Comparison of ENCODE assay signal across 8 cellular contexts in genomic region chr2:177753682-177754475, GRCh38.
A peak's percentile ranks its signal among the peaks of the same experiment; 100 is the strongest.
DNase-seq lines count a peak whose midpoint lies in the region; ATAC-seq, FAIRE-seq and TF ChIP-seq lines count a peak whose summit lies in the region.

No MANE protein-coding gene starts in this region.

- peaks cover 26% of the 10 kb centered on the region for H3K27me3 Mint-ChIP-seq in activated CD8-positive, alpha-beta memory T cell treated with anti-CD3 and anti-CD28 coated beads, Interleukin-2, amount 10 ng/mL, durations not matched to agents 7 days and 5 days

- H3K9ac ChIP-seq in H1 (replicated peaks in 1 of 4; ENCODE audit: extremely low read depth in 1 of 4, low read depth in 3 of 4, low read length in 3 of 4) (no peak overlapping the region), mesenchymal stem cell (ENCODE audit: low read length) (peak overlapping the region; percentile 72)

- no peaks in the 10 kb centered on the region for H3K9me3 Mint-ChIP-seq in activated CD8-positive, alpha-beta memory T cell treated with anti-CD3 and anti-CD28 coated beads, Interleukin-2, amount 10 ng/mL, durations not matched to agents 7 days and 5 days (ENCODE audit: low read depth)

- FAIRE-seq in H1 (lab: Jason Lieb, UNC) = peak; percentile 13

- H3K4me3 Mint-ChIP-seq in activated CD8-positive, alpha-beta memory T cell treated with anti-CD3 and anti-CD28 coated beads, Interleukin-2, amount 10 ng/mL, durations not matched to agents 7 days and 5 days = no peak overlapping the region

- H3K79me1 ChIP-seq in H1 (ENCODE audit: low read depth, low read length) (no peaks in the 10 kb centered on the region), mesenchymal stem cell (replicated peaks; ENCODE audit: low read length, poor library complexity, severe bottlenecking) (no peaks in the 10 kb centered on the region)

- H3K4ac ChIP-seq in H1 (replicated peaks; ENCODE audit: insufficient read length, low read depth, low read length) = no peak overlapping the region
- peak overlapping the region in 1 of 2 experiments; percentile 17 for H3K4ac ChIP-seq in mesenchymal stem cell (ENCODE audit: low read depth in 1 of 2, low read length in 2 of 2)

- H3K4me3 ChIP-seq in H1 (ENCODE audit: extremely low read depth in 1 of 4, insufficient read depth in 2 of 4, low read depth in 3 of 4, low read length in 4 of 4) (no peak overlapping the region), mesenchymal stem cell (ENCODE audit: insufficient read depth in 1 of 2, low read depth in 1 of 2, low read length in 2 of 2) (no peak overlapping the region), upper lobe of left lung (no peak overlapping the region)

- H3K4me2 ChIP-seq in H1 (ENCODE audit: insufficient read depth in 1 of 2, low read depth in 2 of 2, low read length in 2 of 2) (no peak overlapping the region), mesenchymal stem cell (ENCODE audit: low read length, poor library complexity, severe bottlenecking) (no peak overlapping the region)

- peaks cover 3% of the 10 kb centered on the region for H3K4me1 Mint-ChIP-seq in activated CD8-positive, alpha-beta memory T cell treated with anti-CD3 and anti-CD28 coated beads, Interleukin-2, amount 10 ng/mL, durations not matched to agents 7 days and 5 days

- H3K23ac ChIP-seq in H1 (ENCODE audit: insufficient read length) (no peak overlapping the region), mesenchymal stem cell (ENCODE audit: low read length in 2 of 2) (no peak overlapping the region)

- H3K27ac ChIP-seq in H1 (ENCODE audit: low read depth, low read length) = no peak overlapping the region
- H3K27ac ChIP-seq in mesenchymal stem cell (ENCODE audit: low read length, poor library complexity, severe bottlenecking) = no peak overlapping the region
- no peak overlapping the region for H3K27ac ChIP-seq in upper lobe of left lung

- TF ChIP-seq EP300 in H1 (IDR thresholded peaks at IDR 0.05; ENCODE audit: borderline replicate concordance in 1 of 2, low read depth in 2 of 2, low read length in 2 of 2) (no peak), upper lobe of left lung (IDR thresholded peaks at IDR 0.05) (peak in 1 of 4 donors; percentile 6)

- POLR2A ChIA-PET in H1 (lab: Charles Lee; ENCODE audit: partially characterized antibody) = interaction anchor here (1.3 to 1.5 kb wide), 2 partner anchors 9 to 29 kb away, joined by 3 to 4 read pairs; no protein-coding TSS in a partner anchor

- H2AFZ ChIP-seq in H1 (ENCODE audit: low read length) (no peak overlapping the region), mesenchymal stem cell (ENCODE audit: low read depth, low read length) (no peak overlapping the region)

- no peak for TF ChIP-seq CTCF in H1 (IDR thresholded peaks at IDR 0.05; ENCODE audit: control extremely low read depth in 1 of 3, insufficient read depth in 1 of 3, low read depth in 1 of 3, low read length in 3 of 3)
- TF ChIP-seq CTCF in upper lobe of left lung (IDR thresholded peaks at IDR 0.05) = no peak

- H3K27ac Mint-ChIP-seq in activated CD8-positive, alpha-beta memory T cell treated with anti-CD3 and anti-CD28 coated beads, Interleukin-2, amount 10 ng/mL, durations not matched to agents 7 days and 5 days = no peak overlapping the region

- no peak overlapping the region for H4K5ac ChIP-seq in H1 (ENCODE audit: insufficient read length, low read depth, low read length)

- H3K4me1 ChIP-seq in H1 (replicated peaks in 1 of 4; ENCODE audit: control insufficient read depth in 3 of 4, insufficient read depth in 4 of 4, low read length in 3 of 4) (peaks cover 0 to 5% (median 4%) of the 10 kb centered on the region in 4 experiments; a peak in 4 of 7 replicates), mesenchymal stem cell (ENCODE audit: control insufficient read depth, insufficient read depth, low read depth, low read length) (peaks cover 7% of the 10 kb centered on the region), upper lobe of left lung (peaks cover 0 to 4% (median 0%) of the 10 kb centered on the region in 4 donors)

- no peaks in the 10 kb centered on the region for H3K79me2 ChIP-seq in H1 (ENCODE audit: control insufficient read depth in 1 of 2, insufficient read depth in 2 of 2, low read length in 2 of 2)

- no peaks in the 10 kb centered on the region for H3K23me2 ChIP-seq in H1 (ENCODE audit: low read depth, low read length)

- H2BK12ac ChIP-seq in H1 (ENCODE audit: low read depth, low read length) (no peak overlapping the region), mesenchymal stem cell (ENCODE audit: low read length in 2 of 2) (peak overlapping the region in 1 of 2 experiments; percentile 32)

- TF ChIP-seq POLR2A in H1 (IDR thresholded peaks at IDR 0.05; ENCODE audit: control extremely low read depth in 1 of 2, low read depth in 2 of 2, low read length in 2 of 2) (no peak), upper lobe of left lung (IDR thresholded peaks at IDR 0.05) (no peak)

- no peak overlapping the region for H3K56ac ChIP-seq in H1 (replicated peaks; ENCODE audit: insufficient read length, low read depth, low read length)

- no peak for TF ChIP-seq RAD21 in H1 (IDR thresholded peaks at IDR 0.05 in 1 of 2, conservative IDR thresholded peaks at IDR 0.05 in 1 of 2; ENCODE audit: low read depth in 2 of 2, low read length in 2 of 2)

- H2AK5ac ChIP-seq in H1 (ENCODE audit: low read depth, low read length) (no peak overlapping the region), mesenchymal stem cell (ENCODE audit: low read length, severe bottlenecking) (no peak overlapping the region)

- H2BK5ac ChIP-seq in H1 (ENCODE audit: low read depth, low read length) (no peak overlapping the region), mesenchymal stem cell (ENCODE audit: low read depth, low read length, poor library complexity, severe bottlenecking) (no peak overlapping the region)

- peak; percentile 68 to 94 for ATAC-seq in upper lobe of left lung (ENCODE audit: low FRiP score in 2 of 2)
- ATAC-seq in activated CD8-positive, alpha-beta memory T cell treated with anti-CD3 and anti-CD28 coated beads, Interleukin-2, amount 10 ng/mL, durations not matched to agents 7 days and 5 days = no peak
- no peak for ATAC-seq in HG03097 (IDR thresholded peaks at IDR 0.05; ENCODE audit: low FRiP score, unreplicated experiment)

- 84% methylated on average over 5 of the region's 5 CpGs; no CpG with 5 or more reads in 1 of the 2 experiments for WGBS in H1 (ENCODE audit: extremely low coverage in 1 of 2, insufficient coverage in 1 of 2, insufficient read length in 1 of 2, insufficient replicate concordance in 2 of 2, low coverage in 1 of 2, low lambda C conversion rate in 2 of 2, missing lambda C conversion rate in 1 of 2), 2 experiments
- 62% methylated on average over 5 of the region's 5 CpGs for WGBS in mesenchymal stem cell
- WGBS in upper lobe of left lung, 2 donors = 50 to 54% methylated on average over 5 of the region's 5 CpGs

- H2BK15ac ChIP-seq in H1 (ENCODE audit: low read length) (no peak overlapping the region), mesenchymal stem cell (ENCODE audit: low read depth, poor library complexity, severe bottlenecking) (no peak overlapping the region)

- no peak overlapping the region for H2BK20ac ChIP-seq in H1 (ENCODE audit: low read length)

- H4K20me1 ChIP-seq in H1 (replicated peaks in 1 of 2; ENCODE audit: control insufficient read depth in 1 of 2, insufficient read depth in 2 of 2, low read length in 2 of 2) = no peaks in the 10 kb centered on the region

- H4K8ac ChIP-seq in H1 (ENCODE audit: extremely low read depth, insufficient read depth, low read length) (no peak overlapping the region), mesenchymal stem cell (ENCODE audit: low read length) (no peak overlapping the region)

- H3K36me3 ChIP-seq in H1 (ENCODE audit: control insufficient read depth in 2 of 4, insufficient read depth in 4 of 4, low read length in 3 of 4) = no peaks in the 10 kb centered on the region
- no peaks in the 10 kb centered on the region for H3K36me3 ChIP-seq in mesenchymal stem cell (ENCODE audit: control insufficient read depth in 1 of 2, insufficient read depth in 2 of 2, low read depth in 1 of 2, low read length in 2 of 2)
- H3K36me3 ChIP-seq in upper lobe of left lung = no peaks in the 10 kb centered on the region

- CTCF ChIA-PET in H1 (lab: Charles Lee; ENCODE audit: partially characterized antibody) = interaction anchor here (1.0 to 3.1 kb wide), 6 partner anchors 9 to 606 kb away, joined by 3 to 19 read pairs (median 4); no protein-coding TSS in a partner anchor
- CTCF ChIA-PET in activated CD8-positive, alpha-beta memory T cell treated with anti-CD3 and anti-CD28 coated beads, Interleukin-2, amount 10 ng/mL, durations not matched to agents 7 days and 5 days (lab: Charles Lee) = interaction anchor here (1.7 kb wide), 1 partner anchor 10 kb away, joined by 9 read pairs; no protein-coding TSS in a partner anchor

- H3K14ac ChIP-seq in H1 (ENCODE audit: insufficient read length) (no peak overlapping the region), mesenchymal stem cell (ENCODE audit: low read length in 2 of 2) (no peak overlapping the region)

- H4K91ac ChIP-seq in H1 (replicated peaks; ENCODE audit: insufficient read length, low read length) (no peak overlapping the region), mesenchymal stem cell (ENCODE audit: low read length) (no peak overlapping the region)

- H3K27me3 ChIP-seq in H1 (replicated peaks in 1 of 4; ENCODE audit: control insufficient read depth in 3 of 4, extremely low read depth in 1 of 4, insufficient read depth in 3 of 4, low read length in 3 of 4) (no peaks in the 10 kb centered on the region), mesenchymal stem cell (ENCODE audit: control insufficient read depth in 1 of 2, insufficient read depth in 1 of 2, low read length in 2 of 2) (no peaks in the 10 kb centered on the region), upper lobe of left lung (no peaks in the 10 kb centered on the region)

- DNase-seq in activated CD4-positive, alpha-beta T cell treated with anti-CD3 and anti-CD28 coated beads, Interleukin-2, amount 50 U/mL, for 1 hour = peak; percentile 20
- DNase-seq in activated CD4-positive, alpha-beta T cell treated with anti-CD3 and anti-CD28 coated beads for 1 hour = no peak
- DNase-seq in NCI-H82 treated with DMSO at 0.1 percent for 48 hours (lab: John Stamatoyannopoulos, UW; ENCODE audit: unreplicated experiment) (peak; percentile 96), H1 (ENCODE audit: low read depth in 1 of 2, low spot score in 2 of 2) (no peak), mesenchymal stem cell (peak; percentile 99), upper lobe of left lung (peak in 1 of 2 donors; percentile 55)
- DNase-seq in activated CD8-positive, alpha-beta memory T cell treated with anti-CD3 and anti-CD28 coated beads, Interleukin-2, amount 10 ng/mL, durations not matched to agents 7 days and 5 days = no peak

- no peaks in the 10 kb centered on the region for H3K36me3 Mint-ChIP-seq in activated CD8-positive, alpha-beta memory T cell treated with anti-CD3 and anti-CD28 coated beads, Interleukin-2, amount 10 ng/mL, durations not matched to agents 7 days and 5 days

- H2BK120ac ChIP-seq in H1 (replicated peaks; ENCODE audit: low read depth, low read length) (no peak overlapping the region), mesenchymal stem cell (ENCODE audit: low read depth, low read length) (no peak overlapping the region)

- H3K9me3 ChIP-seq in H1 (ENCODE audit: insufficient read depth in 2 of 2, low read depth in 1 of 2, low read length in 1 of 2) (no peaks in the 10 kb centered on the region), mesenchymal stem cell (ENCODE audit: control insufficient read depth, low read length) (no peaks in the 10 kb centered on the region), upper lobe of left lung (no peaks in the 10 kb centered on the region)

- H3K18ac ChIP-seq in H1 (ENCODE audit: extremely low read depth, low read length) (no peak overlapping the region), mesenchymal stem cell (ENCODE audit: low read depth in 1 of 2, low read length in 2 of 2) (peak overlapping the region; percentile 13 to 63)

Comparison
In these comparisons a context has a peak if more than half of its experiments do, and no peak if none do; other contexts are left out.
1. DNase-seq: peak in activated CD4-positive, alpha-beta T cell treated with anti-CD3 and anti-CD28 coated beads, Interleukin-2, amount 50 U/mL, for 1 hour (single experiment), NCI-H82 treated with DMSO at 0.1 percent for 48 hours (single experiment) and mesenchymal stem cell (single experiment); none in activated CD4-positive, alpha-beta T cell treated with anti-CD3 and anti-CD28 coated beads for 1 hour (single experiment), H1 (0 of 2) and activated CD8-positive, alpha-beta memory T cell treated with anti-CD3 and anti-CD28 coated beads, Interleukin-2, amount 10 ng/mL, durations not matched to agents 7 days and 5 days (single experiment).
2. ATAC-seq: peak in upper lobe of left lung (2 of 2); none in activated CD8-positive, alpha-beta memory T cell treated with anti-CD3 and anti-CD28 coated beads, Interleukin-2, amount 10 ng/mL, durations not matched to agents 7 days and 5 days (single experiment) and HG03097 (single experiment).